Comparison of ENCODE assay signal across 21 cellular contexts in the genomic region with DNA sequence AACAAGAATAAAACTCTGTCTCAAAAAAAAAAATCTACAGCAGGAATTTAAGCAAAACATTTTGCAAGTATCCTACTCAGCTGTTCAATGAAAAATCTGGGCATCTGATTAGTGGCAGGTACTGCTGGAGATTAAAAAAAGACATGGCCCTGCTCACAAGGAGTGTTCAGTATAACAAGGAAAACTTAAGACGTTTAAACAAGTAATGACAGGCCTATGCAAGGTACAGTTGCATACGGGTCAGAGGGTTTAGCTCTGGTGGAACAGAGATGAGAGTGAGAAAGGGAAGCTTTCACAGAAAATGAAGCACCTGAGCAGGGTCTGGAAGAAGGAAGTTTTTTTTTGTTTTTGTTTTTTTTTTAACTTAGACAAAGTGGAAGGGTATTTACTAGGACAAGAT. TPM values are rescaled to one million over a fixed set of nuclear protein-coding genes. Genes with fewer than 3 reads are reported as not detected.
DNase-seq lines count a peak whose midpoint lies in the region; ATAC-seq, FAIRE-seq and TF ChIP-seq lines count a peak whose summit lies in the region.
"Had no signal": no experiment of that assay in that cellular context is flagged by ENCODE, and none has a peak within 500 bp of the region (broad histone marks: within the 10 kb centered on the region; RNA-seq: fewer than 3 reads in every experiment).

No MANE protein-coding gene starts in this region.

- CTCF ChIA-PET in CD8-positive, alpha-beta T cell (lab: Charles Lee) = no interaction called here

- no peak overlapping the region for H3K4me3 ChIP-seq in CD8-positive, alpha-beta T cell (ENCODE audit: low read depth, low read length)
- H3K4me3 ChIP-seq in kidney (ENCODE audit: low read length in 2 of 2) = no peak overlapping the region
- H3K4me3 ChIP-seq: SJCRH30 had no signal

- no peak overlapping the region for H3K27ac ChIP-seq in CD8-positive, alpha-beta T cell (ENCODE audit: low read depth, low read length)
- no peak overlapping the region for H3K27ac ChIP-seq in kidney (ENCODE audit: low read depth in 2 of 2, low read length in 2 of 2)
- H3K27ac ChIP-seq: SJCRH30 had no signal

- no peak overlapping the region for H3K4me3 Mint-ChIP-seq in CD8-positive, alpha-beta T cell
- no peak overlapping the region for H3K4me3 Mint-ChIP-seq in HFFc6
- no peak overlapping the region for H3K4me3 Mint-ChIP-seq in activated T-helper 17 cell treated with anti-CD3 and anti-CD28 coated beads, Interleukin-2, amount 50 U/mL, for 72 hours
- H3K4me3 Mint-ChIP-seq: IgD-negative memory B cell had no signal

- H3K27me3 Mint-ChIP-seq in CD8-positive, alpha-beta T cell (ENCODE audit: low read depth) = no peaks in the 10 kb centered on the region
- peaks cover 2% of the 10 kb centered on the region; the same call in 1 of the 2 replicates for H3K27me3 Mint-ChIP-seq in HFFc6 (ENCODE audit: insufficient read depth)
- no peaks in the 10 kb centered on the region for H3K27me3 Mint-ChIP-seq in activated T-helper 17 cell treated with anti-CD3 and anti-CD28 coated beads, Interleukin-2, amount 50 U/mL, for 72 hours
- H3K27me3 Mint-ChIP-seq: CD4-positive, CD25-positive, alpha-beta regulatory T cell; IgD-negative memory B cell had no signal

- H3K27me3 ChIP-seq in CD8-positive, alpha-beta T cell (ENCODE audit: insufficient read depth, low read length) = no peaks in the 10 kb centered on the region
- H3K27me3 ChIP-seq: SJCRH30 had no signal

- H3K4me1 Mint-ChIP-seq in CD8-positive, alpha-beta T cell (ENCODE audit: low read depth) = peaks cover 11% of the 10 kb centered on the region
- H3K4me1 Mint-ChIP-seq in HFFc6 (ENCODE audit: low read depth) = no peaks in the 10 kb centered on the region
- peaks cover 2% of the 10 kb centered on the region for H3K4me1 Mint-ChIP-seq in activated T-helper 17 cell treated with anti-CD3 and anti-CD28 coated beads, Interleukin-2, amount 50 U/mL, for 72 hours

- no peaks in the 10 kb centered on the region for H3K9me3 ChIP-seq in CD8-positive, alpha-beta T cell (ENCODE audit: low read length)
- no peaks in the 10 kb centered on the region for H3K9me3 ChIP-seq in kidney (ENCODE audit: control insufficient read depth in 1 of 2, low read length in 2 of 2)
- H3K9me3 ChIP-seq: SJCRH30 had no signal

- TF ChIP-seq CTCF in CD8-positive, alpha-beta T cell (IDR thresholded peaks at IDR 0.05) = no peak
- TF ChIP-seq CTCF in HFFc6 (IDR thresholded peaks at IDR 0.05) (no peak), kidney (IDR thresholded peaks at IDR 0.05; ENCODE audit: borderline replicate concordance, extremely low read depth, insufficient read depth) (no peak)

- peaks cover 81% of the 10 kb centered on the region for H3K36me3 Mint-ChIP-seq in CD8-positive, alpha-beta T cell
- H3K36me3 Mint-ChIP-seq in HFFc6 (ENCODE audit: low read depth) = peaks cover 35% of the 10 kb centered on the region
- peaks cover 94% of the 10 kb centered on the region for H3K36me3 Mint-ChIP-seq in activated T-helper 17 cell treated with anti-CD3 and anti-CD28 coated beads, Interleukin-2, amount 50 U/mL, for 72 hours (ENCODE audit: low read depth)

- FAIRE-seq in kidney (lab: Jason Lieb, UNC) = no peak
- FAIRE-seq: H54 had no signal

- POLR2A ChIA-PET in CD8-positive, alpha-beta T cell (lab: Charles Lee) = no interaction called here

- H3K27ac Mint-ChIP-seq in CD8-positive, alpha-beta T cell = peak overlapping the region; percentile 10
- H3K27ac Mint-ChIP-seq in HFFc6 = peak overlapping the region; percentile 61
- peak overlapping the region; percentile 37 for H3K27ac Mint-ChIP-seq in activated T-helper 17 cell treated with anti-CD3 and anti-CD28 coated beads, Interleukin-2, amount 50 U/mL, for 72 hours

- ATAC-seq in CD8-positive, alpha-beta T cell = no peak
- no peak for ATAC-seq in activated T-helper 17 cell treated with anti-CD3 and anti-CD28 coated beads, Interleukin-2, amount 50 U/mL, for 72 hours (replicated peaks)
- ATAC-seq in Right ventricle myocardium inferior (no peak), HG03442 (IDR thresholded peaks at IDR 0.05; ENCODE audit: unreplicated experiment) (no peak), SK-N-SH treated with all-trans-retinoic acid at 6 μM for 48 hours (no peak)

- no peaks in the 10 kb centered on the region for H3K9me3 Mint-ChIP-seq in CD8-positive, alpha-beta T cell
- H3K9me3 Mint-ChIP-seq in HFFc6 = no peaks in the 10 kb centered on the region
- no peaks in the 10 kb centered on the region for H3K9me3 Mint-ChIP-seq in activated T-helper 17 cell treated with anti-CD3 and anti-CD28 coated beads, Interleukin-2, amount 50 U/mL, for 72 hours
- H3K9me3 Mint-ChIP-seq: CD4-positive, CD25-positive, alpha-beta regulatory T cell; IgD-negative memory B cell had no signal

- H3K4me1 ChIP-seq in CD8-positive, alpha-beta T cell (ENCODE audit: insufficient read depth, low read length) = no peaks in the 10 kb centered on the region
- H3K4me1 ChIP-seq in kidney (ENCODE audit: control insufficient read depth in 1 of 2, insufficient read depth in 1 of 2, low read depth in 1 of 2, low read length in 2 of 2) = no peaks in the 10 kb centered on the region
- H3K4me1 ChIP-seq: SJCRH30 had no signal

- no peak overlapping the region for H3K9ac ChIP-seq in kidney (ENCODE audit: low read length in 2 of 2)

- intact Hi-C loops in CD8-positive, alpha-beta T cell (cut with DNase I, micrococcal nuclease) = no loop called here
- intact Hi-C loops in Right ventricle myocardium inferior (cut with DNase I) (no loop called here), kidney (cut with DNase I) (no loop called here)

- DNase-seq in CD8-positive, alpha-beta T cell = no peak
- DNase-seq in HFFc6 = no peak
- peak; percentile 8 for DNase-seq in islet precursor cell
- DNase-seq in Right ventricle myocardium inferior (ENCODE audit: missing footprints) = no peak
- DNase-seq in kidney = no peak
- DNase-seq: CD4-positive, CD25-positive, alpha-beta regulatory T cell; COR-L47; DMS79 treated with DMSO at 0.1 percent for 48 hours; NCI-H1105; NCI-H146; NCI-H2029; NCI-H345; NCI-H524; NCI-H774; NK-92 treated with Interleukin-12 subunit alpha and Interleukin-12 subunit beta, amount 100 ng/mL, for 24 hours; SJCRH30 had no signal

- H3K36me3 ChIP-seq in CD8-positive, alpha-beta T cell (ENCODE audit: insufficient read depth, low read length) = peaks cover 36% of the 10 kb centered on the region
- peaks cover 20 to 35% of the 10 kb centered on the region in 2 donors for H3K36me3 ChIP-seq in kidney (ENCODE audit: control insufficient read depth in 1 of 2, insufficient read depth in 2 of 2, low read length in 2 of 2)

TF ChIP-seq in SK-N-SH treated with all-trans-retinoic acid at 6 μM for 48 hours, 23 proteins besides CTCF, POLR2A, EP300 and RAD21 (continues in another document):
- no peak for TF ChIP-seq ZNF70 (CRISPR knock-in tag; IDR thresholded peaks at IDR 0.05)
- TF ChIP-seq CSDC2 (CRISPR knock-in tag; IDR thresholded peaks at IDR 0.05) = no peak
- no peak for TF ChIP-seq OSR1 (CRISPR knock-in tag; IDR thresholded peaks at IDR 0.05)
- TF ChIP-seq, protein P1, sequence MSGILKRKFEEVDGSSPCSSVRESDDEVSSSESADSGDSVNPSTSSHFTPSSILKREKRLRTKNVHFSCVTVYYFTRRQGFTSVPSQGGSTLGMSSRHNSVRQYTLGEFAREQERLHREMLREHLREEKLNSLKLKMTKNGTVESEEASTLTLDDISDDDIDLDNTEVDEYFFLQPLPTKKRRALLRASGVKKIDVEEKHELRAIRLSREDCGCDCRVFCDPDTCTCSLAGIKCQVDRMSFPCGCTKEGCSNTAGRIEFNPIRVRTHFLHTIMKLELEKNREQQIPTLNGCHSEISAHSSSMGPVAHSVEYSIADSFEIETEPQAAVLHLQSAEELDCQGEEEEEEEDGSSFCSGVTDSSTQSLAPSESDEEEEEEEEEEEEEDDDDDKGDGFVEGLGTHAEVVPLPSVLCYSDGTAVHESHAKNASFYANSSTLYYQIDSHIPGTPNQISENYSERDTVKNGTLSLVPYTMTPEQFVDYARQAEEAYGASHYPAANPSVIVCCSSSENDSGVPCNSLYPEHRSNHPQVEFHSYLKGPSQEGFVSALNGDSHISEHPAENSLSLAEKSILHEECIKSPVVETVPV (CRISPR knock-in tag; IDR thresholded peaks at IDR 0.05) = no peak
- TF ChIP-seq ARNTL (CRISPR knock-in tag; IDR thresholded peaks at IDR 0.05; ENCODE audit: borderline replicate concordance, low read depth) = no peak
- TF ChIP-seq, protein P2, sequence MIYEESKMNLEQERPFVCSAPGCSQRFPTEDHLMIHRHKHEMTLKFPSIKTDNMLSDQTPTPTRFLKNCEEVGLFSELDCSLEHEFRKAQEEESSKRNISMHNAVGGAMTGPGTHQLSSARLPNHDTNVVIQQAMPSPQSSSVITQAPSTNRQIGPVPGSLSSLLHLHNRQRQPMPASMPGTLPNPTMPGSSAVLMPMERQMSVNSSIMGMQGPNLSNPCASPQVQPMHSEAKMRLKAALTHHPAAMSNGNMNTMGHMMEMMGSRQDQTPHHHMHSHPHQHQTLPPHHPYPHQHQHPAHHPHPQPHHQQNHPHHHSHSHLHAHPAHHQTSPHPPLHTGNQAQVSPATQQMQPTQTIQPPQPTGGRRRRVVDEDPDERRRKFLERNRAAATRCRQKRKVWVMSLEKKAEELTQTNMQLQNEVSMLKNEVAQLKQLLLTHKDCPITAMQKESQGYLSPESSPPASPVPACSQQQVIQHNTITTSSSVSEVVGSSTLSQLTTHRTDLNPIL (CRISPR knock-in tag; IDR thresholded peaks at IDR 0.05; ENCODE audit: low read depth) = no peak
- TF ChIP-seq BACH2 (CRISPR knock-in tag; IDR thresholded peaks at IDR 0.05; ENCODE audit: borderline replicate concordance) = no peak
- no peak for TF ChIP-seq ZC3H10 (CRISPR knock-in tag; IDR thresholded peaks at IDR 0.05)
- TF ChIP-seq TCF4 (CRISPR knock-in tag; IDR thresholded peaks at IDR 0.05; ENCODE audit: borderline replicate concordance) = no peak

RNA-seq across cellular contexts. Expression of a gene that starts 23.0 kb away (rescaled TPM):
- total RNA-seq in CD8-positive, alpha-beta T cell = 10 to 100 TPM; 78.3 to 81.9 TPM
- 10 to 100 TPM; 37.8 to 50.7 (median 46.1) TPM for total RNA-seq in HFFc6 (2021; fragmentation: NEBNext Ultra II Directional; extraction: Animal tissue kit (Norgen Biotek cat#: 25700))
- 100 to 1,000 TPM in 1 of 2 donors, 10 to 100 TPM in 1; 62.2 to 115 TPM for total RNA-seq in activated T-helper 17 cell treated with anti-CD3 and anti-CD28 coated beads, Interleukin-2, amount 50 U/mL, for 72 hours
- total RNA-seq in Right ventricle myocardium inferior = 19.0 TPM
- 44.2 TPM for total RNA-seq in kidney
- polyA plus RNA-seq in kidney (ENCODE audit: insufficient read depth, low read depth, low replicate concordance) = 31.3 TPM

RNA-seq across cellular contexts. Expression of a gene that starts 23.2 kb away (rescaled TPM):
- 1 to 10 TPM; 7.2 to 8.0 TPM for total RNA-seq in CD8-positive, alpha-beta T cell
- 10 to 100 TPM; 37.4 to 42.3 (median 38.6) TPM for total RNA-seq in HFFc6 (2021; fragmentation: NEBNext Ultra II Directional; extraction: Animal tissue kit (Norgen Biotek cat#: 25700))
- total RNA-seq in activated T-helper 17 cell treated with anti-CD3 and anti-CD28 coated beads, Interleukin-2, amount 50 U/mL, for 72 hours = 10 to 100 TPM; 17.3 to 27.2 TPM
- total RNA-seq in Right ventricle myocardium inferior (10.4 TPM), kidney (27.5 TPM)
- 42.0 TPM for polyA plus RNA-seq in kidney (ENCODE audit: insufficient read depth, low read depth, low replicate concordance)

RNA-seq across cellular contexts. Expression of a gene that starts 33.9 kb away (rescaled TPM):
- not detected for total RNA-seq in CD8-positive, alpha-beta T cell
- total RNA-seq in HFFc6 (2021; fragmentation: NEBNext Ultra II Directional; extraction: Animal tissue kit (Norgen Biotek cat#: 25700)) = not detected
- not detected for total RNA-seq in activated T-helper 17 cell treated with anti-CD3 and anti-CD28 coated beads, Interleukin-2, amount 50 U/mL, for 72 hours
- total RNA-seq in Right ventricle myocardium inferior (0.14 TPM), kidney (0.19 TPM)
- polyA plus RNA-seq in kidney (ENCODE audit: insufficient read depth, low read depth, low replicate concordance) = 0.34 TPM
- total RNA-seq: CD4-positive, CD25-positive, alpha-beta regulatory T cell had no signal
- polyA plus RNA-seq: CD4-positive, CD25-positive, alpha-beta regulatory T cell; IgD-negative memory B cell had no signal

Comparison
In these comparisons a context has a peak if more than half of its experiments do, and no peak if none do; other contexts are left out.
1. H3K27ac Mint-ChIP-seq: peak in every context shown above with its lines; median percentile 61 in HFFc6; 37 in activated T-helper 17 cell treated with anti-CD3 and anti-CD28 coated beads, Interleukin-2, amount 50 U/mL, for 72 hours; 10 in CD8-positive, alpha-beta T cell.